ENCODE assay signal across 8 cellular contexts in genomic region chr7:120996333-120996982, GRCh38.
A peak's percentile ranks its signal among the peaks of the same experiment; 100 is the strongest.
DNase-seq lines count a peak whose midpoint lies in the region; ATAC-seq and TF ChIP-seq lines count a peak whose summit lies in the region.

No MANE protein-coding gene starts in this region.

- H3K4me2 ChIP-seq in DND-41 (ENCODE audit: insufficient read depth, low read length), result peak overlapping the region; percentile 32

- H3K27ac ChIP-seq in DND-41 (ENCODE audit: low read length) (peak overlapping the region; percentile 63), neutrophil (peak overlapping the region; percentile 75)

- H3K36me3 ChIP-seq in DND-41 (ENCODE audit: insufficient read depth, low read length) (no peaks in the 10 kb centered on the region), neutrophil (no peaks in the 10 kb centered on the region)

- H3K4me3 ChIP-seq in DND-41 (ENCODE audit: low read depth in 1 of 2, low read length in 2 of 2), result no peak overlapping the region
- no peak overlapping the region for H3K4me3 ChIP-seq in neutrophil (ENCODE audit: low read depth in 1 of 2, low read length in 1 of 2)

- ATAC-seq in DND-41 (ENCODE audit: insufficient read depth, low read depth) (peak; percentile 92), GM21786 (IDR thresholded peaks at IDR 0.05; ENCODE audit: unreplicated experiment) (peak; percentile 74)

- H3K4me1 ChIP-seq in DND-41 (ENCODE audit: insufficient read depth, low read length) (peaks cover 38% of the 10 kb centered on the region), neutrophil (ENCODE audit: control insufficient read depth in 1 of 2, insufficient read depth in 1 of 2, low read depth in 1 of 2, low read length in 1 of 2) (peaks cover 30 to 43% of the 10 kb centered on the region in 2 experiments)

- DNase-seq in DND-41 (peak; percentile 81), OCI-M1 (lab: John Stamatoyannopoulos, UW) (peak; percentile 90), epidermal melanocyte (ENCODE audit: insufficient read length, low spot score) (peak; percentile 50), NCI-H1436 (lab: John Stamatoyannopoulos, UW) (no peak), HK-2 (ENCODE audit: unreplicated experiment) (no peak), NCI-H146 (lab: John Stamatoyannopoulos, UW) (no peak)

- no peak overlapping the region for H3K9ac ChIP-seq in DND-41 (ENCODE audit: low read depth, low read length)

- H2AFZ ChIP-seq in DND-41 (ENCODE audit: low read depth, low read length), result 0 out of 2 replicates have a peak overlapping the region, but pooled peaks have one; percentile 22

- H3K9me3 ChIP-seq in DND-41 (ENCODE audit: insufficient read depth, low read length, severe bottlenecking), result no peaks in the 10 kb centered on the region
- H3K9me3 ChIP-seq in neutrophil, result no peaks in the 10 kb centered on the region

- H3K79me2 ChIP-seq in DND-41 (ENCODE audit: insufficient read depth, low read length), result no peaks in the 10 kb centered on the region

- no peaks in the 10 kb centered on the region for H4K20me1 ChIP-seq in DND-41 (ENCODE audit: insufficient read depth, low read length)

- H3K27me3 ChIP-seq in DND-41 (ENCODE audit: insufficient read depth, low read length, poor library complexity), result no peaks in the 10 kb centered on the region
- peaks cover 48% of the 10 kb centered on the region for H3K27me3 ChIP-seq in neutrophil

- TF ChIP-seq CTCF in DND-41 (IDR thresholded peaks at IDR 0.05; ENCODE audit: borderline replicate concordance, extremely low read depth, low read length, poor library complexity, severe bottlenecking) (no peak), neutrophil (IDR thresholded peaks at IDR 0.05) (no peak)

Comparison
In these comparisons a context has a peak if more than half of its experiments do, and no peak if none do; other contexts are left out.
1. DNase-seq: peak in DND-41 (single experiment), OCI-M1 (single experiment) and epidermal melanocyte (single experiment); none in NCI-H1436 (single experiment), HK-2 (single experiment) and NCI-H146 (single experiment).